In the genomic region with DNA sequence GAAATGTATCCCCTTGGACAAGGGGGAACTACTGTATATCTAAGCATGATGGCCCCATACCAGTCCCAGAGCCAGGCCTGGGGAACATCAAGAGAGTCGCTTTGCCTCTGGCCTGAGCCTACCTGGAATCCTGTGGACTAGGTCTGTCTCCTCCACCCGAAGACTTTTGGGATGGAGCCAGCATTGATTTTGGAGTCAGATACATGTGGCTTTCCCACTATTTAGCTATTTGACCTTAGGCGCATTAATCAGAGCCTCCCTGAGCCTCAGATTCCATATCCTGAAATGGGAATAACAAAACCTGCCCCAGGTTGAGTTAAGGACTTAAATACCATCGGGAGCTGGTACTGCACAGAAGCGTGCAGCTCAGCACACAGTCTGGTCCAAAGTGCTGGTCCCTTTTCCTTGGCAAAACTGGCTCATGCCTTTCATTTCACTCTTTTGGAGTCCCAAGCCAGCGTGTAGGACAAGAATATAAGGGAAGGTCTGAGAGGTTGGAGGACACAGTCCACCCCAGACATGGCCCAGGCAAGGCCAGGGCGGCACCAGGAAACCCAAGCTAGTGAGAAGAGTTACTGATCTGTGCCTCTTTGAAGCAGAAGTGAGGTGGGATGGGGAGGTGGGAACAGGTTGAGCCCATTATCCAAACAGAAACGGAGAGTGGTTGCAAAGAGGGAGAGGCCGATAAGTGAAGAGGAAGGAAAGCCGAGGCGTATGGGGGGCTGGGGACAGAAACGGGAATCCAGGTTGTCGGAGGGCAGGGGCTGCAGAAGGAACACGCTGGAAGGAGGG, we compare ENCODE assay signal across 9 cellular contexts. TPM values are rescaled to one million over a fixed set of nuclear protein-coding genes. Genes with fewer than 3 reads are reported as not detected.
DNase-seq lines count a peak whose midpoint lies in the region; ATAC-seq and TF ChIP-seq lines count a peak whose summit lies in the region.
"Had no signal": no experiment of that assay in that cellular context is flagged by ENCODE, and none has a peak within 500 bp of the region (broad histone marks: within the 10 kb centered on the region; RNA-seq: fewer than 3 reads in every experiment).

No MANE protein-coding gene starts in this region.

- H3K4me1 Mint-ChIP-seq in activated naive CD4-positive, alpha-beta T cell treated with anti-CD3 and anti-CD28 coated beads for 36 hours (ENCODE audit: low read depth), result peaks cover 12% of the 10 kb centered on the region

- no peak overlapping the region for H3K4me3 ChIP-seq in mammary epithelial cell (replicated peaks in 1 of 3; ENCODE audit: insufficient read depth in 1 of 3, low read depth in 2 of 3, low read length in 3 of 3)
- H3K4me3 ChIP-seq in mesodermal cell (ENCODE audit: extremely low read depth, insufficient read depth, low read length, poor library complexity, severe bottlenecking), result peak overlapping the region; percentile 34
- peak overlapping the region; percentile 47 to 75 (median 63) for H3K4me3 ChIP-seq in transverse colon

- H3K27me3 ChIP-seq in mammary epithelial cell (ENCODE audit: insufficient read depth, low read length), result no peaks in the 10 kb centered on the region
- H3K27me3 ChIP-seq in transverse colon, result peaks cover 26% of the 10 kb centered on the region

- H3K9me3 Mint-ChIP-seq in activated naive CD4-positive, alpha-beta T cell treated with anti-CD3 and anti-CD28 coated beads for 36 hours, result no peaks in the 10 kb centered on the region
- H3K9me3 Mint-ChIP-seq in activated naive CD4-positive, alpha-beta T cell treated with anti-CD3 and anti-CD28 coated beads, Interleukin-2, amount 50 U/mL, for 72 hours, result no peaks in the 10 kb centered on the region

- no peak overlapping the region for H3K27ac Mint-ChIP-seq in activated naive CD4-positive, alpha-beta T cell treated with anti-CD3 and anti-CD28 coated beads for 36 hours
- H3K27ac Mint-ChIP-seq in activated naive CD4-positive, alpha-beta T cell treated with anti-CD3 and anti-CD28 coated beads, Interleukin-2, amount 50 U/mL, for 72 hours, result no peak overlapping the region

- H3K9me3 ChIP-seq in mammary epithelial cell (replicated peaks; ENCODE audit: insufficient read depth, low read length), result no peaks in the 10 kb centered on the region
- H3K9me3 ChIP-seq in mesodermal cell (ENCODE audit: control insufficient read depth, low read length), result no peaks in the 10 kb centered on the region
- H3K9me3 ChIP-seq in transverse colon, result no peaks in the 10 kb centered on the region

- no TSS peak for BruUV-seq in mammary epithelial cell (replicated peaks; lab: Mats Ljungman, UMichigan)

- TF ChIP-seq CTCF in mammary epithelial cell (conservative IDR thresholded peaks at IDR 0.05 in 1 of 2, IDR thresholded peaks at IDR 0.05 in 1 of 2; ENCODE audit: extremely low read depth in 1 of 2, insufficient read depth in 1 of 2, low read depth in 1 of 2, low read length in 2 of 2) (no peak), transverse colon (IDR thresholded peaks at IDR 0.05) (no peak)

- no peaks in the 10 kb centered on the region for H3K36me3 Mint-ChIP-seq in activated naive CD4-positive, alpha-beta T cell treated with anti-CD3 and anti-CD28 coated beads for 36 hours (ENCODE audit: low read depth)
- H3K36me3 Mint-ChIP-seq in activated naive CD4-positive, alpha-beta T cell treated with anti-CD3 and anti-CD28 coated beads, Interleukin-2, amount 50 U/mL, for 72 hours, result peaks cover 0 to 6% of the 10 kb centered on the region in 2 donors

- intact Hi-C loops in activated naive CD4-positive, alpha-beta T cell treated with anti-CD3 and anti-CD28 coated beads for 36 hours (cut with micrococcal nuclease), result loop anchor here (5.0 kb wide), 1 partner anchor 94 kb away; no protein-coding TSS in a partner anchor
- intact Hi-C loops in mammary epithelial cell (cut with micrococcal nuclease), result no loop called here
- intact Hi-C loops in transverse colon (cut with DNase I; ENCODE audit: low total_unique reads), result no loop called here

- H3K27ac ChIP-seq in mammary epithelial cell (ENCODE audit: insufficient read depth, low read depth, low read length) (no peak overlapping the region), mesodermal cell (ENCODE audit: low read depth, low read length, severe bottlenecking) (no peak overlapping the region), transverse colon (peak overlapping the region; percentile 79 to 96 (median 91))
- H3K27ac ChIP-seq: SJSA1 had no signal

- no peak for TF ChIP-seq EP300 in transverse colon (IDR thresholded peaks at IDR 0.05; ENCODE audit: low read depth)

- H3K4me2 ChIP-seq in mammary epithelial cell (ENCODE audit: insufficient read depth, low read depth, low read length), result peak overlapping the region; percentile 99

- no peaks in the 10 kb centered on the region for H3K79me2 ChIP-seq in mammary epithelial cell (ENCODE audit: insufficient read depth, low read length)

- peak overlapping the region; percentile 62 for H3K4me3 Mint-ChIP-seq in activated naive CD4-positive, alpha-beta T cell treated with anti-CD3 and anti-CD28 coated beads for 36 hours

- in situ Hi-C loops in mammary epithelial cell (cut with MboI; ENCODE audit: low sequenced_read_pairs in 2 of 2) (no loop called here), transverse colon (cut with MboI; ENCODE audit: low pct_ligation_motif_present in 1 of 4, low pct_unique_long_range_greater_than_20kb in 1 of 4, low sequenced_read_pairs in 3 of 4) (no loop called here)

- no peak for ATAC-seq in activated naive CD4-positive, alpha-beta T cell treated with anti-CD3 and anti-CD28 coated beads, Interleukin-2, amount 50 U/mL, for 72 hours

- no peaks in the 10 kb centered on the region for H3K36me3 ChIP-seq in mammary epithelial cell (ENCODE audit: insufficient read depth, low read length)
- H3K36me3 ChIP-seq in mesodermal cell (ENCODE audit: control insufficient read depth, insufficient read depth, low read length), result no peaks in the 10 kb centered on the region
- H3K36me3 ChIP-seq in transverse colon, result no peaks in the 10 kb centered on the region
- H3K36me3 ChIP-seq: SJSA1 had no signal

- peak overlapping the region; percentile 84 for H2AFZ ChIP-seq in mammary epithelial cell (ENCODE audit: low read depth, low read length)

- no peaks in the 10 kb centered on the region for H4K20me1 ChIP-seq in mammary epithelial cell (ENCODE audit: insufficient read depth, low read length)

- CTCF ChIA-PET in activated naive CD4-positive, alpha-beta T cell treated with anti-CD3 and anti-CD28 coated beads for 36 hours (lab: Charles Lee), result interaction anchor here (1.3 to 2.5 kb wide), 3 partner anchors 10 to 89 kb away, joined by 3 to 11 read pairs (median 4); no protein-coding TSS in a partner anchor
- CTCF ChIA-PET in mammary epithelial cell (lab: Charles Lee; ENCODE audit: low non-redundant PET), result no interaction called here

- no peak for DNase-seq in activated naive CD4-positive, alpha-beta T cell treated with anti-CD3 and anti-CD28 coated beads for 36 hours
- no peak for DNase-seq in activated naive CD4-positive, alpha-beta T cell treated with anti-CD3 and anti-CD28 coated beads, Interleukin-2, amount 50 U/mL, for 72 hours (ENCODE audit: low spot score in 2 of 2)
- DNase-seq in mammary epithelial cell, result no peak
- peak; percentile 38 for DNase-seq in transverse colon
- DNase-seq in NK-92 (lab: John Stamatoyannopoulos, UW; ENCODE audit: unreplicated experiment), result no peak
- no peak for DNase-seq in cortex of kidney (lab: John Stamatoyannopoulos, UW)
- DNase-seq in NCI-H748 (lab: John Stamatoyannopoulos, UW; ENCODE audit: unreplicated experiment), result no peak

- H3K9ac ChIP-seq in mammary epithelial cell (ENCODE audit: insufficient read depth, low read length), result no peak overlapping the region

- WGBS in mammary epithelial cell (ENCODE audit: low coverage, missing lambda C conversion rate), result 78% methylated on average over 13 of the region's 14 CpGs
- WGBS in mesodermal cell (ENCODE audit: insufficient coverage in 2 of 2), 2 experiments, result 52 to 55% methylated on average over 11 to 12 of the region's 14 CpGs
- 26 to 42% methylated on average over 7 to 14 of the region's 14 CpGs for WGBS in transverse colon (ENCODE audit: low coverage in 1 of 2), 2 donors

- peaks cover 10% of the 10 kb centered on the region for H3K4me1 ChIP-seq in mammary epithelial cell (ENCODE audit: insufficient read depth, low read length)
- peaks cover 4% of the 10 kb centered on the region for H3K4me1 ChIP-seq in mesodermal cell (ENCODE audit: control insufficient read depth, insufficient read depth, low read length, poor library complexity, severe bottlenecking)
- peaks cover 0 to 41% (median 18%) of the 10 kb centered on the region in 4 donors for H3K4me1 ChIP-seq in transverse colon

- H3K27me3 Mint-ChIP-seq in activated naive CD4-positive, alpha-beta T cell treated with anti-CD3 and anti-CD28 coated beads for 36 hours (ENCODE audit: low read depth), result peaks cover 33% of the 10 kb centered on the region

- TF ChIP-seq POLR2A in transverse colon (IDR thresholded peaks at IDR 0.05), result peak; percentile 58

- dilution Hi-C loops in mammary epithelial cell (cut with HindIII; ENCODE audit: low sequenced_read_pairs), result no loop called here

RNA-seq across cellular contexts. Expression of a gene that starts 1.0 kb away (rescaled TPM):
- total RNA-seq in activated naive CD4-positive, alpha-beta T cell treated with anti-CD3 and anti-CD28 coated beads for 36 hours, result under 1 TPM in 1 of 2 experiments, not detected in 1; 0.15 TPM
- not detected for total RNA-seq in activated naive CD4-positive, alpha-beta T cell treated with anti-CD3 and anti-CD28 coated beads, Interleukin-2, amount 50 U/mL, for 72 hours
- not detected for total RNA-seq in mammary epithelial cell
- polyA plus RNA-seq in mammary epithelial cell, result 0.44 TPM
- not detected for polyA minus RNA-seq in mammary epithelial cell
- not detected for polyA plus RNA-seq in mesodermal cell (2013, experiment 1 of 2)
- not detected for polyA plus RNA-seq in mesodermal cell (2013, experiment 2 of 2)
- total RNA-seq in transverse colon, result 10 to 100 TPM; 20.1 to 80.8 (median 36.8) TPM
- total RNA-seq: SJSA1 had no signal

Comparison
In these comparisons a context has a peak if more than half of its experiments do, and no peak if none do; other contexts are left out.
1. H3K27ac ChIP-seq: peak in transverse colon (4 of 4); none in mammary epithelial cell (single experiment) and mesodermal cell (single experiment).
2. H3K4me3 ChIP-seq: peak in mesodermal cell (single experiment) and transverse colon (4 of 4); none in mammary epithelial cell (0 of 3).
3. RNA of a gene that starts 1.0 kb away (total RNA-seq): 20.1 to 80.8 TPM in transverse colon; not detected in mammary epithelial cell, not detected in activated naive CD4-positive, alpha-beta T cell treated with anti-CD3 and anti-CD28 coated beads, Interleukin-2, amount 50 U/mL, for 72 hours and 0.15 TPM in activated naive CD4-positive, alpha-beta T cell treated with anti-CD3 and anti-CD28 coated beads for 36 hours; every median in the first group is over 10 times any median in the second.